In genomic region chr11:3841426-3842304, GRCh38 we compare ENCODE assay signal across 8 cellular contexts. TPM values are rescaled to one million over a fixed set of nuclear protein-coding genes. Genes with fewer than 3 reads are reported as not detected.
DNase-seq lines count a peak whose midpoint lies in the region; ATAC-seq and TF ChIP-seq lines count a peak whose summit lies in the region.

No MANE protein-coding gene starts in this region.

- in situ Hi-C loops in gastrocnemius medialis (cut with MboI; ENCODE audit: low sequenced_read_pairs in 4 of 4) = loop anchor here in 3 of 4 donors (25.0 kb wide), 2 partner anchors 379 to 771 kb away; partner anchors contain the start of gene TRIM68 (in 1 of the 3)

- H3K27me3 ChIP-seq in A673 (replicated peaks; ENCODE audit: insufficient read depth, low read depth, low read length, poor library complexity) = no peaks in the 10 kb centered on the region
- no peaks in the 10 kb centered on the region for H3K27me3 ChIP-seq in body of pancreas
- peaks cover 3% of the 10 kb centered on the region for H3K27me3 ChIP-seq in iPS-15b (ENCODE audit: control insufficient read depth, insufficient read depth, low read length)
- no peaks in the 10 kb centered on the region for H3K27me3 ChIP-seq in gastrocnemius medialis

- intact Hi-C loops in A673 (cut with micrococcal nuclease; ENCODE audit: unreplicated experiment) = no loop called here
- intact Hi-C loops in body of pancreas (cut with DNase I) = no loop called here
- intact Hi-C loops in gastrocnemius medialis (cut with DNase I; ENCODE audit: low total_unique reads) = loop anchor here (1.0 to 10.0 kb wide), 2 partner anchors 44 to 387 kb away; partner anchors contain the start of gene NUP98

- DNase-seq in A673 (ENCODE audit: low spot score) = peak; percentile 84
- peak; percentile 21 for DNase-seq in NCI-H1436 treated with DMSO at 0.1 percent for 48 hours (lab: John Stamatoyannopoulos, UW)
- peak; percentile 88 to 93 (median 93) for DNase-seq in T-helper 1 cell
- DNase-seq in body of pancreas = peak; percentile 82 to 88 (median 84)
- DNase-seq in gastrocnemius medialis = peak; percentile 68 to 85

- TF ChIP-seq CTCF in A673 (conservative IDR thresholded peaks at IDR 0.05; ENCODE audit: low read depth, low read length) (peak; percentile 80), body of pancreas (IDR thresholded peaks at IDR 0.05) (peak; percentile 48 to 84 (median 67)), gastrocnemius medialis (IDR thresholded peaks at IDR 0.05 in 4 of 5, conservative IDR thresholded peaks at IDR 0.05 in 1 of 5) (peak; percentile 67 to 89 (median 75))

- H3K36me3 ChIP-seq in A673 (ENCODE audit: insufficient read depth, low read length, poor library complexity, severe bottlenecking) (no peaks in the 10 kb centered on the region), body of pancreas (replicated peaks in 1 of 2; ENCODE audit: insufficient read depth in 1 of 2, low read depth in 2 of 2) (no peaks in the 10 kb centered on the region), iPS-15b (ENCODE audit: control insufficient read depth, insufficient read depth, low read length) (no peaks in the 10 kb centered on the region), gastrocnemius medialis (no peaks in the 10 kb centered on the region)

- no peaks in the 10 kb centered on the region for H3K9me3 ChIP-seq in A673 (ENCODE audit: low read depth, low read length, poor library complexity, severe bottlenecking)
- no peaks in the 10 kb centered on the region for H3K9me3 ChIP-seq in body of pancreas
- H3K9me3 ChIP-seq in iPS-15b (ENCODE audit: control insufficient read depth, insufficient read depth, low read length) = no peaks in the 10 kb centered on the region
- no peaks in the 10 kb centered on the region for H3K9me3 ChIP-seq in gastrocnemius medialis

- 17 to 34% methylated on average over 20 to 40 of the region's 41 CpGs for WGBS in body of pancreas, 2 donors

- peak; percentile 41 to 74 (median 71) for TF ChIP-seq POLR2A in body of pancreas (IDR thresholded peaks at IDR 0.05)
- TF ChIP-seq POLR2A in gastrocnemius medialis (IDR thresholded peaks at IDR 0.05) = peak in 1 of 2 donors; percentile 67

- no peaks in the 10 kb centered on the region for H3K4me1 ChIP-seq in A673 (ENCODE audit: insufficient read depth, low read length, poor library complexity, severe bottlenecking)
- peaks cover 35% of the 10 kb centered on the region for H3K4me1 ChIP-seq in body of pancreas
- H3K4me1 ChIP-seq in iPS-15b (ENCODE audit: control insufficient read depth, insufficient read depth, low read length) = peaks cover 9% of the 10 kb centered on the region
- peaks cover 10 to 19% of the 10 kb centered on the region in 2 donors for H3K4me1 ChIP-seq in gastrocnemius medialis

- peak overlapping the region; percentile 54 for H3K9ac ChIP-seq in iPS-15b (ENCODE audit: low read depth, low read length)

- peak; percentile 21 for ATAC-seq in GM18499 (IDR thresholded peaks at IDR 0.05; ENCODE audit: insufficient read depth, unreplicated experiment)
- peak; percentile 50 for ATAC-seq in HG02884 (IDR thresholded peaks at IDR 0.05; ENCODE audit: unreplicated experiment)
- ATAC-seq in body of pancreas = peak; percentile 77
- ATAC-seq in gastrocnemius medialis = peak; percentile 82 to 83

- CTCF ChIA-PET in A673 (lab: Charles Lee) = interaction anchor here (0.6 to 2.9 kb wide), 6 partner anchors 13 to 586 kb away, joined by 3 to 21 read pairs (median 4); partner anchors contain the start of gene STIM1

- peak overlapping the region; percentile 80 for H3K4me3 ChIP-seq in A673 (ENCODE audit: low read depth, low read length, poor library complexity, severe bottlenecking)
- H3K4me3 ChIP-seq in body of pancreas = peak overlapping the region; percentile 65 to 96
- H3K4me3 ChIP-seq in iPS-15b (ENCODE audit: low read depth, low read length) = peak overlapping the region; percentile 52
- peak overlapping the region; percentile 79 to 91 (median 86) for H3K4me3 ChIP-seq in gastrocnemius medialis

- H3K27ac ChIP-seq in A673 (ENCODE audit: low read depth, low read length, poor library complexity, severe bottlenecking) = peak overlapping the region; percentile 77
- H3K27ac ChIP-seq in body of pancreas = peak overlapping the region; percentile 86 to 96 (median 90)
- H3K27ac ChIP-seq in gastrocnemius medialis = peak overlapping the region; percentile 94 to 99 (median 97)

- BruUV-seq in A673 (replicated peaks; lab: Mats Ljungman, UMichigan) = TSS peak; percentile 62

- POLR2A ChIA-PET in A673 (lab: Charles Lee; ENCODE audit: low non-redundant PET) = no interaction called here

RNA-seq across cellular contexts. Expression of gene RHOG, which starts 0.9 kb away (rescaled TPM):
- total RNA-seq in A673 (2021) = 27.6 and 33.9 TPM in 2 replicates
- total RNA-seq in body of pancreas = 10 to 100 TPM; 10.9 to 15.8 TPM
- total RNA-seq in gastrocnemius medialis = 10 to 100 TPM; 38.0 to 77.4 (median 46.9) TPM

RNA-seq across cellular contexts. Expression of gene STIM1, which starts 13.8 kb away (rescaled TPM):
- total RNA-seq in A673 (2021) = 14.2 and 18.6 TPM in 2 replicates
- 10 to 100 TPM; 20.4 to 24.6 TPM for total RNA-seq in body of pancreas
- total RNA-seq in gastrocnemius medialis = 100 to 1,000 TPM in 1 of 4 donors, 10 to 100 TPM in 3; 45.9 to 132 (median 87.3) TPM

RNA-seq across cellular contexts. Expression of gene PGAP2, which starts 33.3 kb away (rescaled TPM):
- 16.2 and 21.3 TPM in 2 replicates for total RNA-seq in A673 (2021)
- 10 to 100 TPM; 21.5 to 24.1 TPM for total RNA-seq in body of pancreas
- 1 to 10 TPM; 4.6 to 8.0 (median 6.5) TPM for total RNA-seq in gastrocnemius medialis

RNA-seq across cellular contexts. Expression of gene NUP98, which starts 44.3 kb away (rescaled TPM):
- total RNA-seq in A673 (2021) (74.8 and 82.4 TPM in 2 replicates), body of pancreas (10 to 100 TPM; 37.9 to 62.0 TPM), gastrocnemius medialis (100 to 1,000 TPM in 2 of 4 donors, 10 to 100 TPM in 2; 65.2 to 128 (median 102) TPM)

Comparison
In these comparisons a context has a peak if more than half of its experiments do, and no peak if none do; other contexts are left out.
1. Peak in every context shown above with its lines: DNase-seq, ATAC-seq, H3K4me3 ChIP-seq and H3K27ac ChIP-seq.
2. DNase-seq: peak in every context shown above with its lines; median percentile 93 in T-helper 1 cell; 84 in body of pancreas; 84 in A673; 76 in gastrocnemius medialis; 21 in NCI-H1436 treated with DMSO at 0.1 percent for 48 hours.
3. ATAC-seq: peak in every context shown above with its lines; median percentile 82 in gastrocnemius medialis; 77 in body of pancreas; 50 in HG02884; 21 in GM18499.